Comparison of ENCODE assay signal across 9 cellular contexts in the genomic region with DNA sequence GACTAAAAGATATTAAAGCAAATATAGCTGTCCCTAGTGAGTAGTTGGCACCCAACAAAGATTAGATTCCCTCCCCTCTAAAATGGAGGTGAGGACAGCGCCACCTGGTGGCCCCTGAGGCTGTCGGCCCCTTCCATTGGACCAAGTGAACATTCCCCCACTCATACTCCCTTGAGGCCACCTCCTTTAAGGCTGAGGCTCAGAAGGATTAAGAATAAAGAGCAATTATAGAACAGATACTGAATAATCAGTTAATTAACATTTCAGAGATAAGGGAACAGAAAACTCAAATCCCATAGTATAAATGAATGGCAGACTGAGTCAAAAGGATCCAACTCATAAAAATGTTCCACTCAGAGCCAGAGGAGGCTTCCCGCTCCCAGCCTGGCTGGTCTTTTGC.
A peak's percentile ranks its signal among the peaks of the same experiment; 100 is the strongest.
DNase-seq lines count a peak whose midpoint lies in the region; ATAC-seq, FAIRE-seq and TF ChIP-seq lines count a peak whose summit lies in the region.
"Had no signal": no experiment of that assay in that cellular context is flagged by ENCODE, and none has a peak within 500 bp of the region (broad histone marks: within the 10 kb centered on the region; RNA-seq: fewer than 3 reads in every experiment).

No MANE protein-coding gene starts in this region.

- no peaks in the 10 kb centered on the region for H3K9me3 Mint-ChIP-seq in activated CD4-positive, alpha-beta T cell treated with anti-CD3 and anti-CD28 coated beads for 36 hours (ENCODE audit: low read depth)
- H3K9me3 Mint-ChIP-seq: activated naive CD4-positive, alpha-beta T cell treated with anti-CD3 and anti-CD28 coated beads, Interleukin-2, amount 50 U/mL, for 72 hours had no signal

- no peak overlapping the region for H2AFZ ChIP-seq in mammary epithelial cell (ENCODE audit: low read depth, low read length)

- no peak overlapping the region for H3K4me2 ChIP-seq in mammary epithelial cell (ENCODE audit: insufficient read depth, low read depth, low read length)

- H3K4me3 ChIP-seq in H7 (ENCODE audit: insufficient read depth, low read depth, low read length) (no peak overlapping the region), NT2/D1 (ENCODE audit: insufficient read length, low read depth) (no peak overlapping the region), mammary epithelial cell (replicated peaks in 1 of 3; ENCODE audit: insufficient read depth in 1 of 3, low read depth in 2 of 3, low read length in 3 of 3) (no peak overlapping the region), small intestine (ENCODE audit: low read depth in 1 of 2, low read length in 2 of 2) (no peak overlapping the region)

- no peaks in the 10 kb centered on the region for H3K79me2 ChIP-seq in mammary epithelial cell (ENCODE audit: insufficient read depth, low read length)

- H3K9ac ChIP-seq in NT2/D1 (ENCODE audit: insufficient read length, low read depth): no peak overlapping the region
- H3K9ac ChIP-seq in mammary epithelial cell (ENCODE audit: insufficient read depth, low read length): no peak overlapping the region

- peak; percentile 80 to 89 for TF ChIP-seq CTCF in mammary epithelial cell (conservative IDR thresholded peaks at IDR 0.05 in 1 of 2, IDR thresholded peaks at IDR 0.05 in 1 of 2; ENCODE audit: extremely low read depth in 1 of 2, insufficient read depth in 1 of 2, low read depth in 1 of 2, low read length in 2 of 2)

- no peaks in the 10 kb centered on the region for H3K9me3 ChIP-seq in NT2/D1 (ENCODE audit: insufficient read depth, low read length)
- no peaks in the 10 kb centered on the region for H3K9me3 ChIP-seq in mammary epithelial cell (replicated peaks; ENCODE audit: insufficient read depth, low read length)
- no peaks in the 10 kb centered on the region for H3K9me3 ChIP-seq in small intestine (ENCODE audit: control insufficient read depth, low read depth)

- no peaks in the 10 kb centered on the region for H4K20me1 ChIP-seq in mammary epithelial cell (ENCODE audit: insufficient read depth, low read length)

- H3K36me3 ChIP-seq in H7 (replicated peaks; ENCODE audit: control insufficient read depth, insufficient read depth, low read length): no peaks in the 10 kb centered on the region
- H3K36me3 ChIP-seq in NT2/D1 (ENCODE audit: insufficient read depth, insufficient read length, low read length): no peaks in the 10 kb centered on the region
- no peaks in the 10 kb centered on the region for H3K36me3 ChIP-seq in mammary epithelial cell (ENCODE audit: insufficient read depth, low read length)
- H3K36me3 ChIP-seq in small intestine (ENCODE audit: control insufficient read depth in 2 of 2, insufficient read depth in 2 of 2, low read length in 2 of 2): no peaks in the 10 kb centered on the region

- no TSS peak for BruUV-seq in mammary epithelial cell (replicated peaks; lab: Mats Ljungman, UMichigan)

- DNase-seq in activated CD4-positive, alpha-beta T cell treated with anti-CD3 and anti-CD28 coated beads for 36 hours: peak; percentile 74
- no peak for DNase-seq in activated CD4-positive, alpha-beta T cell treated with anti-CD3 and anti-CD28 coated beads for 1 hour
- DNase-seq in H7: peak; percentile 60
- DNase-seq in NT2/D1 (ENCODE audit: low read depth, low spot score): peak; percentile 8
- no peak for DNase-seq in mammary epithelial cell
- DNase-seq in small intestine: peak; percentile 23
- no peak for DNase-seq in NCI-H2171 treated with DMSO at 0.1 percent for 48 hours (lab: John Stamatoyannopoulos, UW)

- H3K27ac ChIP-seq in mammary epithelial cell (ENCODE audit: insufficient read depth, low read depth, low read length) (no peak overlapping the region), small intestine (ENCODE audit: low read depth in 1 of 2, low read length in 1 of 2) (no peak overlapping the region)

- H3K27me3 Mint-ChIP-seq in activated CD4-positive, alpha-beta T cell treated with anti-CD3 and anti-CD28 coated beads for 36 hours: peaks cover 10% of the 10 kb centered on the region

- H3K4me3 Mint-ChIP-seq in activated CD4-positive, alpha-beta T cell treated with anti-CD3 and anti-CD28 coated beads for 36 hours: no peak overlapping the region

- 30% methylated on average over 3 of the region's 3 CpGs for WGBS in mammary epithelial cell (ENCODE audit: low coverage, missing lambda C conversion rate)
- WGBS in small intestine, 3 donors: 32 to 38% (median 38%) methylated on average over 3 of the region's 3 CpGs

- H3K4me1 Mint-ChIP-seq in activated CD4-positive, alpha-beta T cell treated with anti-CD3 and anti-CD28 coated beads for 36 hours: peaks cover 3% of the 10 kb centered on the region

- dilution Hi-C loops in mammary epithelial cell (cut with HindIII; ENCODE audit: low sequenced_read_pairs): no loop called here

- H3K27me3 ChIP-seq in H7 (ENCODE audit: control insufficient read depth, insufficient read depth, low read length) (no peaks in the 10 kb centered on the region), NT2/D1 (ENCODE audit: insufficient read depth, insufficient read length) (no peaks in the 10 kb centered on the region), mammary epithelial cell (ENCODE audit: insufficient read depth, low read length) (no peaks in the 10 kb centered on the region), small intestine (ENCODE audit: control insufficient read depth in 2 of 2, insufficient read depth in 2 of 2, low read length in 2 of 2) (peaks cover 0 to 2% of the 10 kb centered on the region in 2 donors)

- in situ Hi-C loops in mammary epithelial cell (cut with MboI; ENCODE audit: low sequenced_read_pairs in 2 of 2): no loop called here

- no peaks in the 10 kb centered on the region for H3K36me3 Mint-ChIP-seq in activated CD4-positive, alpha-beta T cell treated with anti-CD3 and anti-CD28 coated beads for 36 hours (ENCODE audit: low read depth)
- H3K36me3 Mint-ChIP-seq: activated naive CD4-positive, alpha-beta T cell treated with anti-CD3 and anti-CD28 coated beads, Interleukin-2, amount 50 U/mL, for 72 hours had no signal

- no peak overlapping the region for H3K27ac Mint-ChIP-seq in activated CD4-positive, alpha-beta T cell treated with anti-CD3 and anti-CD28 coated beads for 36 hours
- H3K27ac Mint-ChIP-seq: activated naive CD4-positive, alpha-beta T cell treated with anti-CD3 and anti-CD28 coated beads, Interleukin-2, amount 50 U/mL, for 72 hours had no signal

- intact Hi-C loops in activated CD4-positive, alpha-beta T cell treated with anti-CD3 and anti-CD28 coated beads for 36 hours (cut with DNase I, micrococcal nuclease): no loop called here
- intact Hi-C loops in mammary epithelial cell (cut with micrococcal nuclease): no loop called here

- POLR2A ChIA-PET in activated CD4-positive, alpha-beta T cell treated with anti-CD3 and anti-CD28 coated beads for 36 hours (lab: Charles Lee): no interaction called here

- FAIRE-seq in small intestine (lab: Jason Lieb, UNC): no peak

- H3K4me1 ChIP-seq in NT2/D1 (ENCODE audit: insufficient read depth, insufficient read length) (no peaks in the 10 kb centered on the region), mammary epithelial cell (ENCODE audit: insufficient read depth, low read length) (no peaks in the 10 kb centered on the region), small intestine (ENCODE audit: control insufficient read depth in 2 of 2, insufficient read depth in 1 of 2, low read depth in 1 of 2, low read length in 1 of 2) (no peaks in the 10 kb centered on the region)

- CTCF ChIA-PET in activated CD4-positive, alpha-beta T cell treated with anti-CD3 and anti-CD28 coated beads for 36 hours (lab: Charles Lee): interaction anchor here (0.9 kb wide), 1 partner anchor 189 kb away, joined by 3 read pairs; no protein-coding TSS in a partner anchor
- CTCF ChIA-PET in mammary epithelial cell (lab: Charles Lee; ENCODE audit: low non-redundant PET): no interaction called here

- no peak for ATAC-seq in activated CD4-positive, alpha-beta T cell treated with anti-CD3 and anti-CD28 coated beads for 36 hours
- no peak for ATAC-seq in HG02571 (IDR thresholded peaks at IDR 0.05; ENCODE audit: unreplicated experiment)

Comparison
In these comparisons a context has a peak if more than half of its experiments do, and no peak if none do; other contexts are left out.
1. DNase-seq: peak in activated CD4-positive, alpha-beta T cell treated with anti-CD3 and anti-CD28 coated beads for 36 hours (single experiment), H7 (single experiment), NT2/D1 (single experiment) and small intestine (single experiment); none in activated CD4-positive, alpha-beta T cell treated with anti-CD3 and anti-CD28 coated beads for 1 hour (single experiment), mammary epithelial cell (single experiment) and NCI-H2171 treated with DMSO at 0.1 percent for 48 hours (single experiment).